In genomic region chr1:112666917-112667316, GRCh38 we compare ENCODE assay signal across 27 cellular contexts. TPM values are rescaled to one million over a fixed set of nuclear protein-coding genes. Genes with fewer than 3 reads are reported as not detected.
DNase-seq lines count a peak whose midpoint lies in the region; ATAC-seq, FAIRE-seq and TF ChIP-seq lines count a peak whose summit lies in the region.
"Had no signal": no experiment of that assay in that cellular context is flagged by ENCODE, and none has a peak within 500 bp of the region (broad histone marks: within the 10 kb centered on the region; RNA-seq: fewer than 3 reads in every experiment).

No MANE protein-coding gene starts in this region.

- H3K27me3 ChIP-seq in psoas muscle (ENCODE audit: insufficient read depth in 3 of 3, low read length in 2 of 3), result no peaks in the 10 kb centered on the region
- H3K27me3 ChIP-seq: breast epithelium, esophagus muscularis mucosa, sigmoid colon, tibial nerve had no signal

- 92 to 96% (median 94%) methylated on average over 2 of the region's 2 CpGs for WGBS in psoas muscle, 3 donors

- peak; percentile 45 for FAIRE-seq in H54 (lab: Jason Lieb, UNC)
- FAIRE-seq: colon, G401.6 had no signal

- no peak for TF ChIP-seq POLR2A in H54 (IDR thresholded peaks at IDR 0.05; ENCODE audit: low read depth, low read length)

- peaks cover 19% of the 10 kb centered on the region for H3K36me3 Mint-ChIP-seq in activated naive CD8-positive, alpha-beta T cell
- peaks cover 55% of the 10 kb centered on the region for H3K36me3 Mint-ChIP-seq in natural killer cell treated with Interleukin-12 subunit alpha and Interleukin-12 subunit beta and Interleukin-15 and Interleukin-18, amount 100 ng/mL, for 72 hours

- peak overlapping the region; percentile 80 for H3K27ac Mint-ChIP-seq in activated naive CD8-positive, alpha-beta T cell
- H3K27ac Mint-ChIP-seq in natural killer cell treated with Interleukin-12 subunit alpha and Interleukin-12 subunit beta and Interleukin-15 and Interleukin-18, amount 100 ng/mL, for 72 hours, result peak overlapping the region; percentile 83 to 99
- H3K27ac Mint-ChIP-seq: GM23338, mesothelial cell of epicardium, nephron progenitor cell had no signal

- no peak for TF ChIP-seq CTCF in psoas muscle (IDR thresholded peaks at IDR 0.05)

- H3K36me3 ChIP-seq in psoas muscle (ENCODE audit: insufficient read depth in 1 of 2, low read depth in 1 of 2), result peaks cover 15 to 100% of the 10 kb centered on the region in 2 donors

- no peak overlapping the region for H3K27ac ChIP-seq in psoas muscle
- H3K27ac ChIP-seq: 22Rv1, breast epithelium, esophagus muscularis mucosa, sigmoid colon, SK-N-MC, tibial nerve had no signal

- no peak overlapping the region for H3K4me3 Mint-ChIP-seq in activated naive CD8-positive, alpha-beta T cell
- H3K4me3 Mint-ChIP-seq in natural killer cell treated with Interleukin-12 subunit alpha and Interleukin-12 subunit beta and Interleukin-15 and Interleukin-18, amount 100 ng/mL, for 72 hours, result peak overlapping the region; percentile 47
- H3K4me3 Mint-ChIP-seq: GM23338, mesothelial cell of epicardium, nephron progenitor cell had no signal

- ATAC-seq in activated CD4-positive, CD25-positive, alpha-beta regulatory T cell treated with anti-CD3 and anti-CD28 coated beads, Interleukin-2, amount 50 U/mL, for 24 hours, result peak; percentile 42 to 55
- peak in 1 of 2 donors; percentile 66 for ATAC-seq in natural killer cell treated with Interleukin-12 subunit alpha and Interleukin-12 subunit beta and Interleukin-15 and Interleukin-18, amount 100 ng/mL, for 72 hours
- ATAC-seq in GM18861 (IDR thresholded peaks at IDR 0.05; ENCODE audit: unreplicated experiment) (no peak), psoas muscle (no peak)
- ATAC-seq: GM23338 had no signal

- H3K4me1 Mint-ChIP-seq in activated naive CD8-positive, alpha-beta T cell (ENCODE audit: low read depth), result peaks cover 28% of the 10 kb centered on the region
- peaks cover 28 to 29% of the 10 kb centered on the region in 2 donors for H3K4me1 Mint-ChIP-seq in natural killer cell treated with Interleukin-12 subunit alpha and Interleukin-12 subunit beta and Interleukin-15 and Interleukin-18, amount 100 ng/mL, for 72 hours (ENCODE audit: low read depth in 2 of 2)
- H3K4me1 Mint-ChIP-seq: nephron progenitor cell had no signal

- H3K9me3 Mint-ChIP-seq in activated naive CD8-positive, alpha-beta T cell (ENCODE audit: low read depth), result no peaks in the 10 kb centered on the region
- no peaks in the 10 kb centered on the region for H3K9me3 Mint-ChIP-seq in natural killer cell treated with Interleukin-12 subunit alpha and Interleukin-12 subunit beta and Interleukin-15 and Interleukin-18, amount 100 ng/mL, for 72 hours
- H3K9me3 Mint-ChIP-seq: GM23338, mesothelial cell of epicardium, nephron progenitor cell had no signal

- intact Hi-C loops in psoas muscle (cut with DNase I), result no loop called here

- no peaks in the 10 kb centered on the region for H3K4me1 ChIP-seq in psoas muscle
- H3K4me1 ChIP-seq: breast epithelium, esophagus muscularis mucosa, sigmoid colon, tibial nerve had no signal

- no peak for DNase-seq in activated CD4-positive, CD25-positive, alpha-beta regulatory T cell treated with anti-CD3 and anti-CD28 coated beads, Interleukin-2, amount 50 U/mL, for 72 hours
- DNase-seq in H54 (ENCODE audit: insufficient read length, low spot score) (no peak), NCI-H226 (no peak), psoas muscle (no peak)
- no peak for DNase-seq in natural killer cell treated with Interleukin-12 subunit alpha and Interleukin-12 subunit beta and Interleukin-15 and Interleukin-18, amount 100 ng/mL, for 72 hours (ENCODE audit: low spot score)
- DNase-seq: amygdala; effector memory CD4-positive, alpha-beta T cell; foreskin melanocyte; NCI-H2029 treated with DMSO at 0.1 percent for 48 hours; NCI-H2227 treated with DMSO at 0.1 percent for 48 hours; NCI-H774; nephron progenitor cell; RPMI8226; sigmoid colon; stimulated activated CD4-positive, alpha-beta T cell treated with anti-CD3 and anti-CD28 coated beads, Interleukin-15, amount 100 ng/mL, for 24 hours had no signal

- no peaks in the 10 kb centered on the region for H3K9me3 ChIP-seq in psoas muscle
- H3K9me3 ChIP-seq: breast epithelium, esophagus muscularis mucosa, sigmoid colon, tibial nerve had no signal

- H3K4me3 ChIP-seq in psoas muscle, result no peak overlapping the region
- H3K4me3 ChIP-seq: breast epithelium, esophagus muscularis mucosa, GM23338, sigmoid colon, SK-N-MC, tibial nerve had no signal

- no peaks in the 10 kb centered on the region for H3K27me3 Mint-ChIP-seq in activated naive CD8-positive, alpha-beta T cell
- no peaks in the 10 kb centered on the region for H3K27me3 Mint-ChIP-seq in natural killer cell treated with Interleukin-12 subunit alpha and Interleukin-12 subunit beta and Interleukin-15 and Interleukin-18, amount 100 ng/mL, for 72 hours

RNA-seq across cellular contexts. Expression of gene MOV10, which starts 7.5 kb away (rescaled TPM):
- total RNA-seq in natural killer cell treated with Interleukin-12 subunit alpha and Interleukin-12 subunit beta and Interleukin-15 and Interleukin-18, amount 100 ng/mL, for 72 hours, result 10 to 100 TPM; 71.0 to 78.0 TPM
- 10 to 100 TPM in 2 of 4 donors, 1 to 10 TPM in 2; 5.3 to 10.6 (median 8.3) TPM for total RNA-seq in psoas muscle
- 1 to 10 TPM; 4.8 to 6.4 (median 6.4) TPM for polyA plus RNA-seq in psoas muscle

RNA-seq across cellular contexts. Expression of gene RHOC, which starts 40.0 kb away (rescaled TPM):
- total RNA-seq in natural killer cell treated with Interleukin-12 subunit alpha and Interleukin-12 subunit beta and Interleukin-15 and Interleukin-18, amount 100 ng/mL, for 72 hours, result 100 to 1,000 TPM in 1 of 2 donors, 10 to 100 TPM in 1; 77.2 to 132 TPM
- total RNA-seq in psoas muscle, result 10 to 100 TPM; 43.5 to 88.3 (median 75.5) TPM
- 10 to 100 TPM; 39.1 to 89.7 (median 76.9) TPM for polyA plus RNA-seq in psoas muscle

RNA-seq across cellular contexts. Expression of gene CAPZA1, which starts 47.3 kb away (rescaled TPM):
- 100 to 1,000 TPM; 213 to 259 TPM for total RNA-seq in natural killer cell treated with Interleukin-12 subunit alpha and Interleukin-12 subunit beta and Interleukin-15 and Interleukin-18, amount 100 ng/mL, for 72 hours
- total RNA-seq in psoas muscle, result 10 to 100 TPM; 24.2 to 39.1 (median 33.1) TPM
- 10 to 100 TPM; 14.8 to 73.3 (median 58.2) TPM for polyA plus RNA-seq in psoas muscle

RNA-seq across cellular contexts. Expression of gene ST7L, which starts 48.0 kb away (rescaled TPM):
- 10 to 100 TPM; 11.9 to 19.2 TPM for total RNA-seq in natural killer cell treated with Interleukin-12 subunit alpha and Interleukin-12 subunit beta and Interleukin-15 and Interleukin-18, amount 100 ng/mL, for 72 hours
- total RNA-seq in psoas muscle, result 10 to 100 TPM; 12.1 to 13.7 (median 12.5) TPM
- polyA plus RNA-seq in psoas muscle, result 10 to 100 TPM in 1 of 3 donors, 1 to 10 TPM in 2; 9.0 to 11.0 (median 9.3) TPM

RNA-seq across cellular contexts. Expression of gene PPM1J, which starts 48.2 kb away (rescaled TPM):
- not detected for total RNA-seq in natural killer cell treated with Interleukin-12 subunit alpha and Interleukin-12 subunit beta and Interleukin-15 and Interleukin-18, amount 100 ng/mL, for 72 hours
- total RNA-seq in psoas muscle, result 1 to 10 TPM; 4.1 to 7.2 (median 6.1) TPM
- 1 to 10 TPM; 4.1 to 8.8 (median 6.0) TPM for polyA plus RNA-seq in psoas muscle

Comparison
In these comparisons a context has a peak if more than half of its experiments do, and no peak if none do; other contexts are left out.
1. ATAC-seq: peak in activated CD4-positive, CD25-positive, alpha-beta regulatory T cell treated with anti-CD3 and anti-CD28 coated beads, Interleukin-2, amount 50 U/mL, for 24 hours (2 of 2); none in GM18861 (single experiment) and psoas muscle (0 of 4).
2. RNA of gene MOV10, which starts 7.5 kb away (total RNA-seq): 71.0 to 78.0 TPM in natural killer cell treated with Interleukin-12 subunit alpha and Interleukin-12 subunit beta and Interleukin-15 and Interleukin-18, amount 100 ng/mL, for 72 hours; 5.3 to 10.6 TPM in psoas muscle; every median in the first group is over 4 times any median in the second.
3. RNA of gene CAPZA1, which starts 47.3 kb away (total RNA-seq): 213 to 259 TPM in natural killer cell treated with Interleukin-12 subunit alpha and Interleukin-12 subunit beta and Interleukin-15 and Interleukin-18, amount 100 ng/mL, for 72 hours; 24.2 to 39.1 TPM in psoas muscle; every median in the first group is over 4 times any median in the second.